Comparison of ENCODE assay signal across 8 cellular contexts in the genomic region with DNA sequence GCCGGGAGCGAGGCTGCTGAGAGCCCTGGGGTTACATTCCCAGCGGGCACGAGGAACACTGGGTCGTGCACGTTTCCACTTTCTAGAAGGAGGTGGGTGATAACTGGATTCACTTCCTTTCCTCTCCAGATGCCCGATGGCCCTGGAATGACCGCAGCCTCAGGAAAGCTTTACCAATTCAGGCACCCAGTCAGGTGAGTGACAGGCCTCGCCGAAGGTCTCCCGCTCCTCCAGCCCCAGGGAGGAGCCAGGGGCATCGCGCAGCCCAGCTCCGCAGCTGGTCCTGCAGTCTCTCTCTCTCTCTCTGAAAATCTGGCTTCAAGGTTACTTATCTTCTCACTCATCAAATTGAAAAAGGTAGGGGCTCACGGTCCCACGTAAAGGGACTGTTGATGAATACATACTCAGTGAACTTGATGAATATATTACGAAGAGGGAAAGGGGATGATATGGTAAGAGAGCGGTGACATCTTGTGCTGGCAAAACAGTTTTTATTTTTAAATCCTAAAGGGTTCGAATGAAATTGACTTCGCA. TPM values are rescaled to one million over a fixed set of nuclear protein-coding genes. Genes with fewer than 3 reads are reported as not detected.
DNase-seq lines count a peak whose midpoint lies in the region; ATAC-seq, FAIRE-seq and TF ChIP-seq lines count a peak whose summit lies in the region.

No MANE protein-coding gene starts in this region.

- no peaks in the 10 kb centered on the region for H3K79me1 ChIP-seq in H1 (ENCODE audit: low read depth, low read length)

- TF ChIP-seq POLR2A in H1 (IDR thresholded peaks at IDR 0.05; ENCODE audit: control extremely low read depth in 1 of 2, low read depth in 2 of 2, low read length in 2 of 2): no peak
- TF ChIP-seq POLR2A in body of pancreas (IDR thresholded peaks at IDR 0.05): no peak
- no peak for TF ChIP-seq POLR2A in H54 (IDR thresholded peaks at IDR 0.05; ENCODE audit: low read depth, low read length)

- H3K36me3 ChIP-seq in H1 (ENCODE audit: control insufficient read depth in 2 of 4, insufficient read depth in 4 of 4, low read length in 3 of 4) (no peaks in the 10 kb centered on the region), psoas muscle (ENCODE audit: insufficient read depth in 1 of 2, low read depth in 1 of 2) (no peaks in the 10 kb centered on the region), body of pancreas (replicated peaks in 1 of 2; ENCODE audit: insufficient read depth in 1 of 2, low read depth in 2 of 2) (no peaks in the 10 kb centered on the region)

- H2BK120ac ChIP-seq in H1 (replicated peaks; ENCODE audit: low read depth, low read length): no peak overlapping the region

- ATAC-seq in GM19397 (IDR thresholded peaks at IDR 0.05; ENCODE audit: unreplicated experiment): peak; percentile 16
- peak in 1 of 4 donors; percentile 10 for ATAC-seq in psoas muscle
- ATAC-seq in HG03378 (IDR thresholded peaks at IDR 0.05; ENCODE audit: unreplicated experiment): no peak
- no peak for ATAC-seq in body of pancreas
- no peak for ATAC-seq in HG03439 (IDR thresholded peaks at IDR 0.05; ENCODE audit: unreplicated experiment)

- H3K4me3 ChIP-seq in H1 (ENCODE audit: extremely low read depth in 1 of 4, insufficient read depth in 2 of 4, low read depth in 3 of 4, low read length in 4 of 4) (peak overlapping the region; percentile 39 to 73 (median 68)), psoas muscle (peak overlapping the region; percentile 60), body of pancreas (no peak overlapping the region)

- H3K9ac ChIP-seq in H1 (replicated peaks in 1 of 4; ENCODE audit: extremely low read depth in 1 of 4, low read depth in 3 of 4, low read length in 3 of 4): peak overlapping the region in 3 of 4 experiments; percentile 1 to 42 (median 39); a peak in 4 of 7 replicates

- H3K9me3 ChIP-seq in H1 (ENCODE audit: insufficient read depth in 2 of 2, low read depth in 1 of 2, low read length in 1 of 2): no peaks in the 10 kb centered on the region
- H3K9me3 ChIP-seq in psoas muscle: no peaks in the 10 kb centered on the region
- no peaks in the 10 kb centered on the region for H3K9me3 ChIP-seq in body of pancreas

- H2BK20ac ChIP-seq in H1 (ENCODE audit: low read length): no peak overlapping the region

- peaks cover 0 to 4% (median 1%) of the 10 kb centered on the region in 4 experiments; a peak in 4 of 7 replicates for H3K4me1 ChIP-seq in H1 (replicated peaks in 1 of 4; ENCODE audit: control insufficient read depth in 3 of 4, insufficient read depth in 4 of 4, low read length in 3 of 4)
- H3K4me1 ChIP-seq in psoas muscle: peaks cover 13% of the 10 kb centered on the region
- peaks cover 18% of the 10 kb centered on the region for H3K4me1 ChIP-seq in body of pancreas

- no peak overlapping the region for H3K4ac ChIP-seq in H1 (replicated peaks; ENCODE audit: insufficient read length, low read depth, low read length)

- WGBS in H1 (ENCODE audit: extremely low coverage in 1 of 2, insufficient coverage in 1 of 2, insufficient read length in 1 of 2, insufficient replicate concordance in 2 of 2, low coverage in 1 of 2, low lambda C conversion rate in 2 of 2, missing lambda C conversion rate in 1 of 2), 2 experiments: 11% methylated on average over 16 of the region's 20 CpGs; no CpG with 5 or more reads in 1 of the 2 experiments
- 10 to 11% (median 10%) methylated on average over 20 of the region's 20 CpGs for WGBS in psoas muscle, 3 donors
- 7 to 14% methylated on average over 14 to 20 of the region's 20 CpGs for WGBS in body of pancreas, 2 donors

- no peak overlapping the region for H3K18ac ChIP-seq in H1 (ENCODE audit: extremely low read depth, low read length)

- intact Hi-C loops in psoas muscle (cut with DNase I) (no loop called here), body of pancreas (cut with DNase I) (no loop called here)

- H3K56ac ChIP-seq in H1 (replicated peaks; ENCODE audit: insufficient read length, low read depth, low read length): no peak overlapping the region

- POLR2A ChIA-PET in H1 (lab: Charles Lee; ENCODE audit: partially characterized antibody): no interaction called here

- DNase-seq in NCI-H2171 treated with DMSO at 0.1 percent for 48 hours (lab: John Stamatoyannopoulos, UW): peak; percentile 75
- DNase-seq in H1 (ENCODE audit: low read depth in 1 of 2, low spot score in 2 of 2): peak in 1 of 2 experiments; percentile 75
- no peak for DNase-seq in psoas muscle
- DNase-seq in body of pancreas: no peak
- DNase-seq in H54 (ENCODE audit: insufficient read length, low spot score): no peak

- TF ChIP-seq RAD21 in H1 (IDR thresholded peaks at IDR 0.05 in 1 of 2, conservative IDR thresholded peaks at IDR 0.05 in 1 of 2; ENCODE audit: low read depth in 2 of 2, low read length in 2 of 2): no peak

- no peaks in the 10 kb centered on the region for H3K79me2 ChIP-seq in H1 (ENCODE audit: control insufficient read depth in 1 of 2, insufficient read depth in 2 of 2, low read length in 2 of 2)

- no peak overlapping the region for H4K91ac ChIP-seq in H1 (replicated peaks; ENCODE audit: insufficient read length, low read length)

- no peak overlapping the region for H2AK5ac ChIP-seq in H1 (ENCODE audit: low read depth, low read length)

- peaks cover 0 to 1% of the 10 kb centered on the region in 2 experiments for H4K20me1 ChIP-seq in H1 (replicated peaks in 1 of 2; ENCODE audit: control insufficient read depth in 1 of 2, insufficient read depth in 2 of 2, low read length in 2 of 2)

- TF ChIP-seq CTCF in H1 (IDR thresholded peaks at IDR 0.05; ENCODE audit: control extremely low read depth in 1 of 3, insufficient read depth in 1 of 3, low read depth in 1 of 3, low read length in 3 of 3) (no peak), psoas muscle (IDR thresholded peaks at IDR 0.05) (no peak), body of pancreas (IDR thresholded peaks at IDR 0.05) (no peak)

- no peak overlapping the region; the same call in 1 of the 2 replicates for H4K8ac ChIP-seq in H1 (ENCODE audit: extremely low read depth, insufficient read depth, low read length)

- H2BK15ac ChIP-seq in H1 (ENCODE audit: low read length): peak overlapping the region; percentile 54; the same call in 1 of the 2 replicates

- no peak for TF ChIP-seq EP300 in H1 (IDR thresholded peaks at IDR 0.05; ENCODE audit: borderline replicate concordance in 1 of 2, low read depth in 2 of 2, low read length in 2 of 2)

- no peak overlapping the region for H3K14ac ChIP-seq in H1 (ENCODE audit: insufficient read length)

- no peak overlapping the region for H3K23ac ChIP-seq in H1 (ENCODE audit: insufficient read length)

- FAIRE-seq in H1 (lab: Jason Lieb, UNC) (no peak), H54 (lab: Jason Lieb, UNC) (no peak)

- peak overlapping the region; percentile 33; the same call in 1 of the 2 replicates for H2BK12ac ChIP-seq in H1 (ENCODE audit: low read depth, low read length)

- peak overlapping the region; percentile 99 for H2AFZ ChIP-seq in H1 (ENCODE audit: low read length)

- peak overlapping the region; percentile 86 to 95 for H3K4me2 ChIP-seq in H1 (ENCODE audit: insufficient read depth in 1 of 2, low read depth in 2 of 2, low read length in 2 of 2)

- H2BK5ac ChIP-seq in H1 (ENCODE audit: low read depth, low read length): no peak overlapping the region

- no peak overlapping the region for H4K5ac ChIP-seq in H1 (ENCODE audit: insufficient read length, low read depth, low read length)

- H3K27me3 ChIP-seq in H1 (replicated peaks in 1 of 4; ENCODE audit: control insufficient read depth in 3 of 4, extremely low read depth in 1 of 4, insufficient read depth in 3 of 4, low read length in 3 of 4): peaks cover 1 to 32% (median 21%) of the 10 kb centered on the region in 4 experiments
- H3K27me3 ChIP-seq in psoas muscle (ENCODE audit: insufficient read depth in 3 of 3, low read length in 2 of 3): peaks cover 0 to 51% (median 4%) of the 10 kb centered on the region in 3 donors
- no peaks in the 10 kb centered on the region for H3K27me3 ChIP-seq in body of pancreas

- peaks cover 14% of the 10 kb centered on the region for H3K23me2 ChIP-seq in H1 (ENCODE audit: low read depth, low read length)

- H3K27ac ChIP-seq in H1 (ENCODE audit: low read depth, low read length) (no peak overlapping the region), psoas muscle (no peak overlapping the region), body of pancreas (no peak overlapping the region)

- CTCF ChIA-PET in H1 (lab: Charles Lee; ENCODE audit: partially characterized antibody): interaction anchor here (1.5 to 3.2 kb wide), 2 partner anchors 49 to 239 kb away, joined by 4 to 10 read pairs; no protein-coding TSS in a partner anchor

TF ChIP-seq in H1, 55 proteins besides CTCF, POLR2A, EP300 and RAD21 (continues in another document):
- TF ChIP-seq EZH2 (IDR thresholded peaks at IDR 0.05; ENCODE audit: low read depth, low read length, severe bottlenecking) (peak; percentile 3), SIN3A (conservative IDR thresholded peaks at IDR 0.05 in 1 of 2, IDR thresholded peaks at IDR 0.05 in 1 of 2; ENCODE audit: low read depth in 1 of 2, low read length in 2 of 2) (0 out of 4 replicates have a peak, but pooled peaks of 1 of the 2 experiments have one; percentile 38), NANOG (IDR thresholded peaks at IDR 0.05; ENCODE audit: insufficient read depth, low read depth, low read length, poor library complexity, severe bottlenecking) (no peak)

RNA-seq across cellular contexts. Expression of gene RIPPLY2, which starts 0.9 kb away (rescaled TPM):
- 0.74 and 1.9 TPM in 2 replicates for total RNA-seq in H1 (2021; fragmentation: NEBNext Ultra II Directional; extraction: Animal tissue kit (Norgen Biotek cat#: 25700))
- polyA plus RNA-seq in H1 (2011; rRNA removed) (1.3 and 1.5 TPM in 2 replicates), psoas muscle (under 1 TPM in 1 of 3 donors, not detected in 2; 0.59 TPM)
- polyA plus RNA-seq in H1 (2011; cell fraction: cytosol; rRNA removed): 1.7 TPM
- 0.19 TPM for polyA plus RNA-seq in H1 (2011; cell fraction: nucleus; rRNA removed)
- 1.8 to 3.6 TPM (median 2.3 TPM) in 4 replicates for polyA plus RNA-seq in H1 (2012, experiment 1 of 2)
- 5.4 TPM for polyA plus RNA-seq in H1 (2012, experiment 2 of 2)
- polyA plus RNA-seq in H1 (2013, experiment 1 of 2): 1.5 TPM
- polyA plus RNA-seq in H1 (2013, experiment 2 of 2): 1.6 TPM
- polyA minus RNA-seq in H1 (2011; rRNA and poly(A)+ RNA removed): 0.27 TPM in 1 of 2 replicates, not detected in the other
- polyA minus RNA-seq in H1 (2011; cell fraction: cytosol; rRNA and poly(A)+ RNA removed): not detected
- polyA minus RNA-seq in H1 (2011; cell fraction: nucleus; rRNA and poly(A)+ RNA removed): 1.3 TPM
- total RNA-seq in psoas muscle (not detected), body of pancreas (not detected)

RNA-seq across cellular contexts. Expression of gene CYB5R4, which starts 5.5 kb away (rescaled TPM):
- total RNA-seq in H1 (2021; fragmentation: NEBNext Ultra II Directional; extraction: Animal tissue kit (Norgen Biotek cat#: 25700)): 14.6 TPM in 2 replicates
- polyA plus RNA-seq in H1 (2011; rRNA removed) (0.75 and 2.8 TPM in 2 replicates), psoas muscle (10 to 100 TPM in 2 of 3 donors, 1 to 10 TPM in 1; 6.1 to 20.3 (median 11.7) TPM)
- polyA plus RNA-seq in H1 (2011; cell fraction: cytosol; rRNA removed): 3.9 TPM
- polyA plus RNA-seq in H1 (2011; cell fraction: nucleus; rRNA removed): 0.94 TPM
- polyA plus RNA-seq in H1 (2012, experiment 1 of 2): 5.9 to 8.8 TPM (median 6.6 TPM) in 4 replicates
- polyA plus RNA-seq in H1 (2012, experiment 2 of 2): 0.37 TPM
- polyA plus RNA-seq in H1 (2013, experiment 1 of 2): 3.4 TPM
- polyA plus RNA-seq in H1 (2013, experiment 2 of 2): 4.1 TPM
- polyA minus RNA-seq in H1 (2011; rRNA and poly(A)+ RNA removed): 2.2 and 5.2 TPM in 2 replicates
- 6.5 TPM for polyA minus RNA-seq in H1 (2011; cell fraction: cytosol; rRNA and poly(A)+ RNA removed)
- polyA minus RNA-seq in H1 (2011; cell fraction: nucleus; rRNA and poly(A)+ RNA removed): 5.3 TPM
- total RNA-seq in psoas muscle (10 to 100 TPM in 3 of 4 donors, 1 to 10 TPM in 1; 9.3 to 15.1 (median 13.2) TPM), body of pancreas (1 to 10 TPM; 4.0 to 9.6 TPM)

Comparison
In these comparisons a context has a peak if more than half of its experiments do, and no peak if none do; other contexts are left out.
1. H3K4me3 ChIP-seq: peak in H1 (4 of 4) and psoas muscle (single experiment); none in body of pancreas (0 of 2).